8 cellular contexts compared by ENCODE assay signal in the genomic region with DNA sequence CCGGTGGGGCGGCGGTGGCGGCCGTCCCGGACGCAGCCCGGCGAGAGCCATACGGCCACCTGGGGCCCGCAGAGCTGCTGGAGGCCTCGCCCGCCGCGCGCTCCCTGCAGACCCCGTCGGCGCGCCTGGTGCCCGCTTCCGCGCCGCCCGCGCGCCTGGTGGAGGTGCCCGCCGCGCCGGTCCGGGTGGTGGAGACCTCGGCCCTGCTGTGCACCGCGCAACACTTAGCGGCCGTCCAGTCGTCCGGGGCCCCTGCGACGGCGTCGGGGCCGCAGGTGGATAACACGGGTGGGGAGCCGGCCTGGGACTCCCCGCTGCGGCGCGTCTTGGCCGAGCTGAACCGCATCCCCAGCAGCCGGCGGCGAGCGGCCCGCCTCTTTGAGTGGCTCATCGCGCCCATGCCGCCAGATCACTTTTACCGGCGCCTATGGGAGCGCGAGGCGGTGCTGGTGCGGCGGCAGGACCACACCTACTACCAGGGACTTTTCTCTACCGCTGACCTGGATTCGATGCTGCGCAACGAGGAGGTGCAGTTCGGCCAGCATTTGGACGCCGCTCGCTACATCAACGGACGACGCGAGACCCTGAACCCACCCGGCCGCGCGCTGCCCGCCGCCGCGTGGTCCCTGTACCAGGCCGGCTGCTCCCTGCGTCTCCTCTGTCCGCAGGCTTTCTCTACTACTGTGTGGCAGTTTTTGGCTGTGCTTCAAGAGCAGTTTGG. TPM values are rescaled to one million over a fixed set of nuclear protein-coding genes. Genes with fewer than 3 reads are reported as not detected.
DNase-seq lines count a peak whose midpoint lies in the region; ATAC-seq, FAIRE-seq and TF ChIP-seq lines count a peak whose summit lies in the region.

No MANE protein-coding gene starts in this region.

- H3K36me3 Mint-ChIP-seq in central memory CD8-positive, alpha-beta T cell (ENCODE audit: insufficient read depth) = peaks cover 32% of the 10 kb centered on the region

- H3K36me3 ChIP-seq in HepG2 (replicated peaks in 1 of 2; ENCODE audit: control insufficient read depth in 1 of 2, insufficient read depth in 2 of 2, low read length in 2 of 2) = no peaks in the 10 kb centered on the region

- WGBS in HepG2 (ENCODE audit: low lambda C conversion rate) = 4% methylated on average over 4 of the region's 90 CpGs

- no peak for FAIRE-seq in HepG2 (lab: Jason Lieb, UNC)

- no peaks in the 10 kb centered on the region for H3K27me3 ChIP-seq in HepG2 (ENCODE audit: control insufficient read depth in 1 of 2, insufficient read depth in 2 of 2, low read length in 2 of 2)

- no peaks in the 10 kb centered on the region for H4K20me1 ChIP-seq in HepG2 (ENCODE audit: insufficient read depth, low read length)

- peak overlapping the region; percentile 87 for H3K4me3 Mint-ChIP-seq in central memory CD8-positive, alpha-beta T cell

- TF ChIP-seq EP300 in HepG2 (IDR thresholded peaks at IDR 0.05; ENCODE audit: low read depth in 2 of 2, low read length in 2 of 2) = no peak
- no peak for TF ChIP-seq EP300 in HepG2 (CRISPR knock-in tag; IDR thresholded peaks at IDR 0.05; ENCODE audit: borderline replicate concordance)

- POLR2A ChIA-PET in HepG2 (lab: Yijun Ruan, JAX) = interaction anchor here (1.0 to 2.1 kb wide), 13 partner anchors 12 to 433 kb away, joined by 4 to 21 read pairs (median 5); a partner anchor contains a TSS

- peak overlapping the region; percentile 85 for H3K9ac ChIP-seq in HepG2 (ENCODE audit: insufficient read depth, low read depth, low read length)

- TF ChIP-seq CTCF in HepG2 (CRISPR knock-in tag; IDR thresholded peaks at IDR 0.05) = no peak

- peaks cover 37% of the 10 kb centered on the region for H3K4me1 Mint-ChIP-seq in central memory CD8-positive, alpha-beta T cell

- no peak overlapping the region for H2AFZ ChIP-seq in HepG2 (ENCODE audit: low read length)

- no peaks in the 10 kb centered on the region for H3K9me3 ChIP-seq in HepG2 (ENCODE audit: low read length)

- no peaks in the 10 kb centered on the region for H3K27me3 Mint-ChIP-seq in central memory CD8-positive, alpha-beta T cell

- H3K4me3 ChIP-seq in HepG2 (replicated peaks in 1 of 3; ENCODE audit: insufficient read depth in 1 of 3, low read depth in 2 of 3, low read length in 3 of 3) = peak overlapping the region; percentile 58 to 84 (median 70)

- peak; percentile 70 for ATAC-seq in GM18502 (IDR thresholded peaks at IDR 0.05; ENCODE audit: poor library complexity, unreplicated experiment)
- peak; percentile 42 for ATAC-seq in HG02763 (IDR thresholded peaks at IDR 0.05; ENCODE audit: unreplicated experiment)
- ATAC-seq in activated CD4-positive, CD25-positive, alpha-beta regulatory T cell treated with anti-CD3 and anti-CD28 coated beads, Interleukin-2, amount 50 U/mL, for 24 hours = peak; percentile 79 to 82
- peak; percentile 75 for ATAC-seq in central memory CD8-positive, alpha-beta T cell (replicated peaks; ENCODE audit: extremely low read depth, poor library complexity, severe bottlenecking)
- ATAC-seq in HepG2 = peak; percentile 88

- H3K79me2 ChIP-seq in HepG2 (ENCODE audit: insufficient read depth, low read length) = peaks cover 23% of the 10 kb centered on the region

- peak overlapping the region; percentile 85 for H3K27ac ChIP-seq in HepG2 (ENCODE audit: extremely low read length, insufficient read depth, low read length)

- peak in 1 of 2 experiments; percentile 31; a peak in 2 of 4 replicates for TF ChIP-seq POLR2A in HepG2 (IDR thresholded peaks at IDR 0.05; ENCODE audit: insufficient read depth in 1 of 2, low read depth in 2 of 2, low read length in 2 of 2)

- DNase-seq in NCI-H146 treated with DMSO at 0.1 percent for 48 hours (lab: John Stamatoyannopoulos, UW; ENCODE audit: unreplicated experiment) = peak; percentile 6
- DNase-seq in central memory CD8-positive, alpha-beta T cell (ENCODE audit: low spot score in 2 of 2) = peak; percentile 52 to 59
- DNase-seq in HepG2 (ENCODE audit: low spot score) = peak; percentile 54
- peak; percentile 39 to 72 (median 40) for DNase-seq in stimulated activated CD4-positive, alpha-beta T cell treated with anti-CD3 and anti-CD28 coated beads, TNF-alpha, amount 100 ng/mL, for 24 hours (ENCODE audit: low read depth in 3 of 3)
- no peak for DNase-seq in middle frontal gyrus (ENCODE audit: extremely low spot score, low spot score)

- H3K27ac Mint-ChIP-seq in central memory CD8-positive, alpha-beta T cell (ENCODE audit: low read depth) = peak overlapping the region; percentile 72

- CTCF ChIA-PET in HepG2 (lab: Yijun Ruan, JAX; ENCODE audit: low intra/inter-chr PET ratio, low total read pairs) = no interaction called here

- intact Hi-C loops in HepG2 (cut with micrococcal nuclease; ENCODE audit: unreplicated experiment) = loop anchor here (5.0 kb wide), 1 partner anchor 46 kb away; a partner anchor contains a TSS

- H3K9me3 Mint-ChIP-seq in central memory CD8-positive, alpha-beta T cell = no peaks in the 10 kb centered on the region

- peak; percentile 31 for TF ChIP-seq RAD21 in HepG2 (CRISPR knock-in tag; IDR thresholded peaks at IDR 0.05)

- in situ Hi-C loops in HepG2 (cut with HindIII; ENCODE audit: extremely low pct_ligation_motif_present, low pct_unique_long_range_greater_than_20kb) = no loop called here

- H3K4me1 ChIP-seq in HepG2 (ENCODE audit: insufficient read depth, low read length) = peaks cover 39% of the 10 kb centered on the region

- H3K4me2 ChIP-seq in HepG2 (ENCODE audit: low read depth, low read length) = peak overlapping the region; percentile 85

- no TSS peak for BruUV-seq in HepG2 (replicated peaks; lab: Mats Ljungman, UMichigan)

RNA-seq across cellular contexts. Expression of a gene that starts 0.7 kb away (rescaled TPM):
- 15.0 and 15.9 TPM in 2 replicates for total RNA-seq in HepG2 (2016; rRNA removed; fragmentation: Illumina TruSeq; extraction: Trizol)
- 1.1 and 1.4 TPM in 2 replicates for total RNA-seq in HepG2 (2016; cell fraction: cytosol; rRNA removed; fragmentation: Illumina TruSeq; extraction: Trizol; ENCODE audit: low read depth)
- total RNA-seq in HepG2 (2016; cell fraction: insoluble cytoplasmic fraction; rRNA removed; fragmentation: Illumina TruSeq; extraction: Trizol) = 14.6 and 15.0 TPM in 2 replicates
- 4.5 and 4.9 TPM in 2 replicates for total RNA-seq in HepG2 (2016; cell fraction: membrane; rRNA removed; fragmentation: Illumina TruSeq; extraction: Trizol)
- total RNA-seq in HepG2 (2016; cell fraction: nucleus; rRNA removed; fragmentation: Illumina TruSeq; extraction: Trizol) = 6.9 and 8.2 TPM in 2 replicates
- 4.5 and 6.4 TPM in 2 replicates for polyA plus RNA-seq in HepG2 (2011; rRNA removed)
- polyA plus RNA-seq in HepG2 (2011; cell fraction: cytosol; rRNA removed) = 5.1 and 5.6 TPM in 2 replicates
- 6.1 and 6.4 TPM in 2 replicates for polyA plus RNA-seq in HepG2 (2011; cell fraction: nucleus; rRNA removed)
- 3.6 and 4.5 TPM in 2 replicates for polyA plus RNA-seq in HepG2 (2012)
- 0.70 and 0.74 TPM in 2 replicates for polyA plus RNA-seq in HepG2 (2016; cell fraction: cytosol; fragmentation: Illumina TruSeq; extraction: Trizol; ENCODE audit: low read depth)
- polyA plus RNA-seq in HepG2 (2016; cell fraction: insoluble cytoplasmic fraction; fragmentation: Illumina TruSeq; extraction: Trizol; ENCODE audit: low read depth) = 14.9 and 15.5 TPM in 2 replicates
- polyA plus RNA-seq in HepG2 (2016; cell fraction: membrane; fragmentation: Illumina TruSeq; extraction: Trizol; ENCODE audit: low read depth) = 1.9 and 2.0 TPM in 2 replicates
- polyA plus RNA-seq in HepG2 (2016; cell fraction: nucleus; fragmentation: Illumina TruSeq; extraction: Trizol; ENCODE audit: insufficient read depth, low read depth) = 8.8 and 10.1 TPM in 2 replicates
- 12.5 and 31.8 TPM in 2 replicates for polyA minus RNA-seq in HepG2 (2011; rRNA and poly(A)+ RNA removed; ENCODE audit: low replicate concordance)
- polyA minus RNA-seq in HepG2 (2011; cell fraction: cytosol; rRNA and poly(A)+ RNA removed) = 5.6 and 5.8 TPM in 2 replicates
- 10.3 and 10.8 TPM in 2 replicates for polyA minus RNA-seq in HepG2 (2011; cell fraction: nucleus; rRNA and poly(A)+ RNA removed)

RNA-seq across cellular contexts. Expression of a gene that starts 33.1 kb away (rescaled TPM):
- 20.3 and 27.7 TPM in 2 replicates for total RNA-seq in HepG2 (2016; rRNA removed; fragmentation: Illumina TruSeq; extraction: Trizol)
- total RNA-seq in HepG2 (2016; cell fraction: cytosol; rRNA removed; fragmentation: Illumina TruSeq; extraction: Trizol; ENCODE audit: low read depth) = 5.7 and 8.8 TPM in 2 replicates
- total RNA-seq in HepG2 (2016; cell fraction: insoluble cytoplasmic fraction; rRNA removed; fragmentation: Illumina TruSeq; extraction: Trizol) = 22.2 and 31.9 TPM in 2 replicates
- total RNA-seq in HepG2 (2016; cell fraction: membrane; rRNA removed; fragmentation: Illumina TruSeq; extraction: Trizol) = 14.7 and 15.0 TPM in 2 replicates
- total RNA-seq in HepG2 (2016; cell fraction: nucleus; rRNA removed; fragmentation: Illumina TruSeq; extraction: Trizol) = 34.7 and 36.8 TPM in 2 replicates
- polyA plus RNA-seq in HepG2 (2011; rRNA removed) = 71.1 and 77.1 TPM in 2 replicates
- polyA plus RNA-seq in HepG2 (2011; cell fraction: cytosol; rRNA removed) = 46.5 and 51.7 TPM in 2 replicates
- polyA plus RNA-seq in HepG2 (2011; cell fraction: nucleus; rRNA removed) = 87.4 and 94.3 TPM in 2 replicates
- 32.2 and 36.9 TPM in 2 replicates for polyA plus RNA-seq in HepG2 (2012)
- polyA plus RNA-seq in HepG2 (2016; cell fraction: cytosol; fragmentation: Illumina TruSeq; extraction: Trizol; ENCODE audit: low read depth) = 2.7 and 3.2 TPM in 2 replicates
- 41.7 and 43.4 TPM in 2 replicates for polyA plus RNA-seq in HepG2 (2016; cell fraction: insoluble cytoplasmic fraction; fragmentation: Illumina TruSeq; extraction: Trizol; ENCODE audit: low read depth)
- 9.9 and 10.5 TPM in 2 replicates for polyA plus RNA-seq in HepG2 (2016; cell fraction: membrane; fragmentation: Illumina TruSeq; extraction: Trizol; ENCODE audit: low read depth)
- polyA plus RNA-seq in HepG2 (2016; cell fraction: nucleus; fragmentation: Illumina TruSeq; extraction: Trizol; ENCODE audit: insufficient read depth, low read depth) = 52.2 and 60.2 TPM in 2 replicates
- 149 and 174 TPM in 2 replicates for polyA minus RNA-seq in HepG2 (2011; rRNA and poly(A)+ RNA removed; ENCODE audit: low replicate concordance)
- polyA minus RNA-seq in HepG2 (2011; cell fraction: cytosol; rRNA and poly(A)+ RNA removed) = 41.3 and 51.9 TPM in 2 replicates
- polyA minus RNA-seq in HepG2 (2011; cell fraction: nucleus; rRNA and poly(A)+ RNA removed) = 101 and 107 TPM in 2 replicates

RNA-seq across cellular contexts. Expression of a gene that starts 45.5 kb away (rescaled TPM):
- total RNA-seq in HepG2 (2016; rRNA removed; fragmentation: Illumina TruSeq; extraction: Trizol) = 38.2 and 40.4 TPM in 2 replicates
- 4.1 and 5.2 TPM in 2 replicates for total RNA-seq in HepG2 (2016; cell fraction: cytosol; rRNA removed; fragmentation: Illumina TruSeq; extraction: Trizol; ENCODE audit: low read depth)
- total RNA-seq in HepG2 (2016; cell fraction: insoluble cytoplasmic fraction; rRNA removed; fragmentation: Illumina TruSeq; extraction: Trizol) = 36.2 and 38.3 TPM in 2 replicates
- 7.6 and 9.3 TPM in 2 replicates for total RNA-seq in HepG2 (2016; cell fraction: membrane; rRNA removed; fragmentation: Illumina TruSeq; extraction: Trizol)
- 21.0 and 22.0 TPM in 2 replicates for total RNA-seq in HepG2 (2016; cell fraction: nucleus; rRNA removed; fragmentation: Illumina TruSeq; extraction: Trizol)
- 24.3 and 31.6 TPM in 2 replicates for polyA plus RNA-seq in HepG2 (2011; rRNA removed)
- 33.0 and 37.5 TPM in 2 replicates for polyA plus RNA-seq in HepG2 (2011; cell fraction: cytosol; rRNA removed)
- polyA plus RNA-seq in HepG2 (2011; cell fraction: nucleus; rRNA removed) = 18.0 and 23.9 TPM in 2 replicates
- polyA plus RNA-seq in HepG2 (2012) = 14.1 and 23.5 TPM in 2 replicates
- 3.5 and 4.3 TPM in 2 replicates for polyA plus RNA-seq in HepG2 (2016; cell fraction: cytosol; fragmentation: Illumina TruSeq; extraction: Trizol; ENCODE audit: low read depth)
- 37.7 and 41.3 TPM in 2 replicates for polyA plus RNA-seq in HepG2 (2016; cell fraction: insoluble cytoplasmic fraction; fragmentation: Illumina TruSeq; extraction: Trizol; ENCODE audit: low read depth)
- 5.2 and 5.5 TPM in 2 replicates for polyA plus RNA-seq in HepG2 (2016; cell fraction: membrane; fragmentation: Illumina TruSeq; extraction: Trizol; ENCODE audit: low read depth)
- polyA plus RNA-seq in HepG2 (2016; cell fraction: nucleus; fragmentation: Illumina TruSeq; extraction: Trizol; ENCODE audit: insufficient read depth, low read depth) = 23.5 and 24.3 TPM in 2 replicates
- 4.5 and 25.4 TPM in 2 replicates for polyA minus RNA-seq in HepG2 (2011; rRNA and poly(A)+ RNA removed; ENCODE audit: low replicate concordance)
- 12.0 and 13.8 TPM in 2 replicates for polyA minus RNA-seq in HepG2 (2011; cell fraction: cytosol; rRNA and poly(A)+ RNA removed)
- polyA minus RNA-seq in HepG2 (2011; cell fraction: nucleus; rRNA and poly(A)+ RNA removed) = 9.9 and 15.3 TPM in 2 replicates
